ENCODE assay signal across 1 cellular context in the genomic region with DNA sequence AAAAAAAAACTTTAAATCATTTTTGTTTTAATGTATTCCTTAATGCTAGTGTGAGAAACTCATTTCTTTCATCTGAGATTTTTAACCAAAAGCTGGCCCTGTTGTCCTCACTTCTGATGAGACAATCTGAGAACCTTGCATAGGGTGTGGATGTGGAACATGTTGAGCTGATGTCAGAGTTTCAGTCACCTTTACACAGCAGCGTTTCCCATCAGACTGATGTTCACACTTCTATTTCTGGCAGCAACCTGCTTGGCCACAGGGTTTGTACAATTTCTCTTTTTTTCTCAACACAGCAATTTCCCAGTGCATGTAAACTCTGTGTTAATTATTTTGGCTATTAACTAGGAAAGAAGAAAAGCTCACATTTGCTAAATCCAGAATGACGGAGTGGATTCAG.
A peak's percentile ranks its signal among the peaks of the same experiment; 100 is the strongest.
TF ChIP-seq lines count a peak whose summit lies in the region.

No MANE protein-coding gene starts in this region.

TF ChIP-seq in GM12878, 131 proteins besides CTCF, POLR2A, EP300 and RAD21 (continued from another document and continues in another):
- TF ChIP-seq, protein P1, sequence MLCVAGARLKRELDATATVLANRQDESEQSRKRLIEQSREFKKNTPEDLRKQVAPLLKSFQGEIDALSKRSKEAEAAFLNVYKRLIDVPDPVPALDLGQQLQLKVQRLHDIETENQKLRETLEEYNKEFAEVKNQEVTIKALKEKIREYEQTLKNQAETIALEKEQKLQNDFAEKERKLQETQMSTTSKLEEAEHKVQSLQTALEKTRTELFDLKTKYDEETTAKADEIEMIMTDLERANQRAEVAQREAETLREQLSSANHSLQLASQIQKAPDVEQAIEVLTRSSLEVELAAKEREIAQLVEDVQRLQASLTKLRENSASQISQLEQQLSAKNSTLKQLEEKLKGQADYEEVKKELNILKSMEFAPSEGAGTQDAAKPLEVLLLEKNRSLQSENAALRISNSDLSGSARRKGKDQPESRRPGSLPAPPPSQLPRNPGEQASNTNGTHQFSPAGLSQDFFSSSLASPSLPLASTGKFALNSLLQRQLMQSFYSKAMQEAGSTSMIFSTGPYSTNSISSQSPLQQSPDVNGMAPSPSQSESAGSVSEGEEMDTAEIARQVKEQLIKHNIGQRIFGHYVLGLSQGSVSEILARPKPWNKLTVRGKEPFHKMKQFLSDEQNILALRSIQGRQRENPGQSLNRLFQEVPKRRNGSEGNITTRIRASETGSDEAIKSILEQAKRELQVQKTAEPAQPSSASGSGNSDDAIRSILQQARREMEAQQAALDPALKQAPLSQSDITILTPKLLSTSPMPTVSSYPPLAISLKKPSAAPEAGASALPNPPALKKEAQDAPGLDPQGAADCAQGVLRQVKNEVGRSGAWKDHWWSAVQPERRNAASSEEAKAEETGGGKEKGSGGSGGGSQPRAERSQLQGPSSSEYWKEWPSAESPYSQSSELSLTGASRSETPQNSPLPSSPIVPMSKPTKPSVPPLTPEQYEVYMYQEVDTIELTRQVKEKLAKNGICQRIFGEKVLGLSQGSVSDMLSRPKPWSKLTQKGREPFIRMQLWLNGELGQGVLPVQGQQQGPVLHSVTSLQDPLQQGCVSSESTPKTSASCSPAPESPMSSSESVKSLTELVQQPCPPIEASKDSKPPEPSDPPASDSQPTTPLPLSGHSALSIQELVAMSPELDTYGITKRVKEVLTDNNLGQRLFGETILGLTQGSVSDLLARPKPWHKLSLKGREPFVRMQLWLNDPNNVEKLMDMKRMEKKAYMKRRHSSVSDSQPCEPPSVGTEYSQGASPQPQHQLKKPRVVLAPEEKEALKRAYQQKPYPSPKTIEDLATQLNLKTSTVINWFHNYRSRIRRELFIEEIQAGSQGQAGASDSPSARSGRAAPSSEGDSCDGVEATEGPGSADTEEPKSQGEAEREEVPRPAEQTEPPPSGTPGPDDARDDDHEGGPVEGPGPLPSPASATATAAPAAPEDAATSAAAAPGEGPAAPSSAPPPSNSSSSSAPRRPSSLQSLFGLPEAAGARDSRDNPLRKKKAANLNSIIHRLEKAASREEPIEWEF (IDR thresholded peaks at IDR 0.05; ENCODE audit: insufficient replicate concordance, low read depth, low read length) = peak; percentile 97
- TF ChIP-seq NR2F1 (conservative IDR thresholded peaks at IDR 0.05) = peak; percentile 81
- TF ChIP-seq GATAD2B (conservative IDR thresholded peaks at IDR 0.05; ENCODE audit: low read depth) = peak; percentile 88
- TF ChIP-seq, protein P2, sequence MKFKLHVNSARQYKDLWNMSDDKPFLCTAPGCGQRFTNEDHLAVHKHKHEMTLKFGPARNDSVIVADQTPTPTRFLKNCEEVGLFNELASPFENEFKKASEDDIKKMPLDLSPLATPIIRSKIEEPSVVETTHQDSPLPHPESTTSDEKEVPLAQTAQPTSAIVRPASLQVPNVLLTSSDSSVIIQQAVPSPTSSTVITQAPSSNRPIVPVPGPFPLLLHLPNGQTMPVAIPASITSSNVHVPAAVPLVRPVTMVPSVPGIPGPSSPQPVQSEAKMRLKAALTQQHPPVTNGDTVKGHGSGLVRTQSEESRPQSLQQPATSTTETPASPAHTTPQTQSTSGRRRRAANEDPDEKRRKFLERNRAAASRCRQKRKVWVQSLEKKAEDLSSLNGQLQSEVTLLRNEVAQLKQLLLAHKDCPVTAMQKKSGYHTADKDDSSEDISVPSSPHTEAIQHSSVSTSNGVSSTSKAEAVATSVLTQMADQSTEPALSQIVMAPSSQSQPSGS (IDR thresholded peaks at IDR 0.05; ENCODE audit: low read length) = peak; percentile 99
- 0 out of 2 replicates have a peak, but pooled peaks have one; percentile 30 for TF ChIP-seq POLR2AphosphoS5 (IDR thresholded peaks at IDR 0.05; ENCODE audit: low read length)
- TF ChIP-seq TCF3 (IDR thresholded peaks at IDR 0.05; ENCODE audit: borderline replicate concordance, insufficient read depth, low read depth, low read length) = peak; percentile 42; the same call in 1 of the 2 replicates
- TF ChIP-seq CREM (IDR thresholded peaks at IDR 0.05; ENCODE audit: low read depth) = peak; percentile 82
- peak; percentile 100 for TF ChIP-seq BCL3 (IDR thresholded peaks at IDR 0.05; ENCODE audit: borderline replicate concordance, insufficient read depth, low read depth, low read length, poor library complexity, severe bottlenecking)
- TF ChIP-seq PML (IDR thresholded peaks at IDR 0.05; ENCODE audit: low read length) = peak; percentile 70; the same call in 1 of the 2 replicates
- TF ChIP-seq TCF12 (IDR thresholded peaks at IDR 0.05; ENCODE audit: low read depth, low read length) = peak; percentile 91
- TF ChIP-seq SREBF2 (IDR thresholded peaks at IDR 0.05; ENCODE audit: low read length) = no peak
- TF ChIP-seq BCL11A (IDR thresholded peaks at IDR 0.05; ENCODE audit: low read depth, low read length) = peak; percentile 77
- TF ChIP-seq, protein P3, sequence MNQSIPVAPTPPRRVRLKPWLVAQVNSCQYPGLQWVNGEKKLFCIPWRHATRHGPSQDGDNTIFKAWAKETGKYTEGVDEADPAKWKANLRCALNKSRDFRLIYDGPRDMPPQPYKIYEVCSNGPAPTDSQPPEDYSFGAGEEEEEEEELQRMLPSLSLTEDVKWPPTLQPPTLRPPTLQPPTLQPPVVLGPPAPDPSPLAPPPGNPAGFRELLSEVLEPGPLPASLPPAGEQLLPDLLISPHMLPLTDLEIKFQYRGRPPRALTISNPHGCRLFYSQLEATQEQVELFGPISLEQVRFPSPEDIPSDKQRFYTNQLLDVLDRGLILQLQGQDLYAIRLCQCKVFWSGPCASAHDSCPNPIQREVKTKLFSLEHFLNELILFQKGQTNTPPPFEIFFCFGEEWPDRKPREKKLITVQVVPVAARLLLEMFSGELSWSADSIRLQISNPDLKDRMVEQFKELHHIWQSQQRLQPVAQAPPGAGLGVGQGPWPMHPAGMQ (IDR thresholded peaks at IDR 0.05; ENCODE audit: borderline replicate concordance) = no peak
- peak; percentile 91 for TF ChIP-seq MTA2 (IDR thresholded peaks at IDR 0.05; ENCODE audit: low read depth)
- TF ChIP-seq IRF4 (IDR thresholded peaks at IDR 0.05; ENCODE audit: low read depth, low read length) = peak; percentile 80
- TF ChIP-seq, protein P4, sequence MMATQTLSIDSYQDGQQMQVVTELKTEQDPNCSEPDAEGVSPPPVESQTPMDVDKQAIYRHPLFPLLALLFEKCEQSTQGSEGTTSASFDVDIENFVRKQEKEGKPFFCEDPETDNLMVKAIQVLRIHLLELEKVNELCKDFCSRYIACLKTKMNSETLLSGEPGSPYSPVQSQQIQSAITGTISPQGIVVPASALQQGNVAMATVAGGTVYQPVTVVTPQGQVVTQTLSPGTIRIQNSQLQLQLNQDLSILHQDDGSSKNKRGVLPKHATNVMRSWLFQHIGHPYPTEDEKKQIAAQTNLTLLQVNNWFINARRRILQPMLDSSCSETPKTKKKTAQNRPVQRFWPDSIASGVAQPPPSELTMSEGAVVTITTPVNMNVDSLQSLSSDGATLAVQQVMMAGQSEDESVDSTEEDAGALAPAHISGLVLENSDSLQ (IDR thresholded peaks at IDR 0.05) = peak; percentile 49; the same call in 1 of the 2 replicates
- no peak for TF ChIP-seq PAX8 (IDR thresholded peaks at IDR 0.05)
- TF ChIP-seq MYB (IDR thresholded peaks at IDR 0.05; ENCODE audit: borderline replicate concordance, low read depth, low read length) = no peak
- TF ChIP-seq YBX1 (IDR thresholded peaks at IDR 0.05) = no peak
- TF ChIP-seq ZNF384 (IDR thresholded peaks at IDR 0.05; ENCODE audit: borderline replicate concordance, low read depth, low read length) = peak; percentile 82
- TF ChIP-seq SPI1 (IDR thresholded peaks at IDR 0.05; ENCODE audit: borderline replicate concordance, insufficient read depth, low read depth, low read length) = peak; percentile 25; the same call in 1 of the 2 replicates
- no peak for TF ChIP-seq ZBTB40 (IDR thresholded peaks at IDR 0.05; ENCODE audit: borderline replicate concordance)
- peak; percentile 97 for TF ChIP-seq MEF2B (IDR thresholded peaks at IDR 0.05; ENCODE audit: partially characterized antibody, poor library complexity, severe bottlenecking)
- peak in 1 of 2 experiments; percentile 35; a peak in 1 of 4 replicates for TF ChIP-seq ETV6 (conservative IDR thresholded peaks at IDR 0.05 in 1 of 2, IDR thresholded peaks at IDR 0.05 in 1 of 2; ENCODE audit: borderline replicate concordance in 1 of 2, low read depth in 1 of 2)
- peak; percentile 80 for TF ChIP-seq PAX5 (IDR thresholded peaks at IDR 0.05; ENCODE audit: borderline replicate concordance, low read depth, low read length)
- TF ChIP-seq NR2C2 (IDR thresholded peaks at IDR 0.05; ENCODE audit: borderline replicate concordance, control insufficient read depth, insufficient read length, low read depth) = no peak
- 0 out of 2 replicates have a peak, but pooled peaks have one; percentile 42 for TF ChIP-seq BMI1 (IDR thresholded peaks at IDR 0.05; ENCODE audit: borderline replicate concordance)
- TF ChIP-seq CREB1 (IDR thresholded peaks at IDR 0.05; ENCODE audit: low read depth) = peak; percentile 77
- no peak for TF ChIP-seq ELK1 (IDR thresholded peaks at IDR 0.05; ENCODE audit: low read depth, low read length)
- TF ChIP-seq NFIC (IDR thresholded peaks at IDR 0.05; ENCODE audit: low read depth, low read length) = peak; percentile 93
- TF ChIP-seq SMAD1 (IDR thresholded peaks at IDR 0.05; ENCODE audit: low read depth, partially characterized antibody) = peak; percentile 94
- no peak for TF ChIP-seq RCOR1 (conservative IDR thresholded peaks at IDR 0.05; ENCODE audit: low read depth, low read length)
- no peak for TF ChIP-seq NRF1 (conservative IDR thresholded peaks at IDR 0.05; ENCODE audit: low read depth, low read length)
- peak; percentile 74 to 79; a peak in 3 of 4 replicates for TF ChIP-seq BHLHE40 (IDR thresholded peaks at IDR 0.05; ENCODE audit: borderline replicate concordance in 1 of 2, low read depth in 2 of 2, low read length in 1 of 2)
- TF ChIP-seq, protein P5, sequence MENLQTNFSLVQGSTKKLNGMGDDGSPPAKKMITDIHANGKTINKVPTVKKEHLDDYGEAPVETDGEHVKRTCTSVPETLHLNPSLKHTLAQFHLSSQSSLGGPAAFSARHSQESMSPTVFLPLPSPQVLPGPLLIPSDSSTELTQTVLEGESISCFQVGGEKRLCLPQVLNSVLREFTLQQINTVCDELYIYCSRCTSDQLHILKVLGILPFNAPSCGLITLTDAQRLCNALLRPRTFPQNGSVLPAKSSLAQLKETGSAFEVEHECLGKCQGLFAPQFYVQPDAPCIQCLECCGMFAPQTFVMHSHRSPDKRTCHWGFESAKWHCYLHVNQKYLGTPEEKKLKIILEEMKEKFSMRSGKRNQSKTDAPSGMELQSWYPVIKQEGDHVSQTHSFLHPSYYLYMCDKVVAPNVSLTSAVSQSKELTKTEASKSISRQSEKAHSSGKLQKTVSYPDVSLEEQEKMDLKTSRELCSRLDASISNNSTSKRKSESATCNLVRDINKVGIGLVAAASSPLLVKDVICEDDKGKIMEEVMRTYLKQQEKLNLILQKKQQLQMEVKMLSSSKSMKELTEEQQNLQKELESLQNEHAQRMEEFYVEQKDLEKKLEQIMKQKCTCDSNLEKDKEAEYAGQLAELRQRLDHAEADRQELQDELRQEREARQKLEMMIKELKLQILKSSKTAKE (IDR thresholded peaks at IDR 0.05; ENCODE audit: low read depth, poor library complexity, severe bottlenecking) = peak; percentile 85
- no peak for TF ChIP-seq CBX3 (IDR thresholded peaks at IDR 0.05; ENCODE audit: borderline replicate concordance, low read depth)
